In the genomic region with DNA sequence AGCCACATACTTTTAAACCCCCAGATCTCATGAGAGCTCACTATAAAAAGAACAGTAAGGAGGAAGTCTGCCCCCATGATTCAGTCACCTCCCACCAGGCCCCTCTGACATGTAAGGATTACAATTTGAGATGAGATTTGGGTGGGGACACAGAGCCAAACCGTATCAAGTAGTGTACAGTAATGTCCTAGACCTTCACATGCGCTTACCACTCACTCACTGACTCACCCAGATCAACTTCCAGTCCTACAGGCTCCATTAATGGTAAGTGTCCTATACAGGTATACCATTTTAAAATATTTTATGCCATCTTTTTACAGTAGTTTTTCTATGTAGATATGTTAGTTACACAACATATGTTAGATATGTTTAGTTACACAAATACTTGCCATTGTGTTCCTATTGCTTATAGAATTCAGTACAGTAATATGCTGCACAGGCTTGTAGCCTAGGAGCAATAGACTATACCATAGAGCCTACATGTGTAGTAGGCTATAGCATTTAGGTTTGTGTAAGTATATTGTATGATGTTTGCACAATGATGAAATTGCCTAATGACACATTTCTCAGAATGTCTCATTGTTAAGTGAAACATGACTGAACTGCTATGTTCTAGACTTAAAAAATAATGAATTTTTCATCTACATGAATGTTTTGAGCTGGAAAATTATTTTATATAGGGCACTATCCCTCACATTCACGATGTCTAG, we compare ENCODE assay signal across 11 cellular contexts. TPM values are rescaled to one million over a fixed set of nuclear protein-coding genes. Genes with fewer than 3 reads are reported as not detected.
DNase-seq lines count a peak whose midpoint lies in the region; ATAC-seq and TF ChIP-seq lines count a peak whose summit lies in the region.
"Had no signal": no experiment of that assay in that cellular context is flagged by ENCODE, and none has a peak within 500 bp of the region (broad histone marks: within the 10 kb centered on the region; RNA-seq: fewer than 3 reads in every experiment).

No MANE protein-coding gene starts in this region.

- H3K4me3 Mint-ChIP-seq in mesothelial cell of epicardium: no peak overlapping the region
- H3K4me3 Mint-ChIP-seq: endodermal cell had no signal

- peak overlapping the region; percentile 52 for H3K27ac ChIP-seq in brain microvascular endothelial cell
- H3K27ac ChIP-seq: SJSA1 had no signal

- no peaks in the 10 kb centered on the region for H3K27me3 ChIP-seq in brain microvascular endothelial cell (replicated peaks)
- H3K27me3 ChIP-seq: SJSA1 had no signal

- peaks cover 23% of the 10 kb centered on the region for H3K36me3 Mint-ChIP-seq in mesothelial cell of epicardium

- DNase-seq in EL (peak; percentile 29), brain microvascular endothelial cell (peak; percentile 52), NCI-H82 (lab: John Stamatoyannopoulos, UW) (no peak), mesothelial cell of epicardium (ENCODE audit: low spot score in 2 of 2, unreplicated experiment in 2 of 2) (no peak), SKM-1 treated with dmso at 0.1 percent for 144 hours (lab: John Stamatoyannopoulos, UW; ENCODE audit: unreplicated experiment) (no peak)
- DNase-seq in stimulated activated CD4-positive, alpha-beta T cell treated with anti-CD3 and anti-CD28 coated beads, Interleukin-15, amount 100 ng/mL, for 24 hours: no peak
- DNase-seq: activated CD4-positive, alpha-beta T cell treated with anti-CD3 and anti-CD28 coated beads for 48 hours; endodermal cell had no signal

- no peaks in the 10 kb centered on the region for H3K36me3 ChIP-seq in brain microvascular endothelial cell (replicated peaks)

- ATAC-seq in GM19372 (IDR thresholded peaks at IDR 0.05; ENCODE audit: low read depth, unreplicated experiment) (peak; percentile 11), HG03378 (IDR thresholded peaks at IDR 0.05; ENCODE audit: unreplicated experiment) (peak; percentile 17)

- no peak overlapping the region for H3K27ac Mint-ChIP-seq in mesothelial cell of epicardium
- H3K27ac Mint-ChIP-seq: endodermal cell had no signal

- TF ChIP-seq CTCF in brain microvascular endothelial cell (IDR thresholded peaks at IDR 0.05; ENCODE audit: low read depth, low read length, missing control alignments) (no peak), mesothelial cell of epicardium (IDR thresholded peaks at IDR 0.05; ENCODE audit: unreplicated experiment) (no peak)

- H3K27me3 Mint-ChIP-seq in mesothelial cell of epicardium (ENCODE audit: low read depth): no peaks in the 10 kb centered on the region

- H3K9me3 Mint-ChIP-seq in mesothelial cell of epicardium: peaks cover 15% of the 10 kb centered on the region

- peaks cover 5% of the 10 kb centered on the region for H3K4me1 Mint-ChIP-seq in mesothelial cell of epicardium

- in situ Hi-C loops in brain microvascular endothelial cell (cut with HindIII; ENCODE audit: low pct_ligation_motif_present, low sequenced_read_pairs): no loop called here

- no peak overlapping the region for H3K4me3 ChIP-seq in brain microvascular endothelial cell (ENCODE audit: low read depth, low read length)
- H3K4me3 ChIP-seq: SJSA1 had no signal

RNA-seq across cellular contexts. Expression of gene TSPYL1, which starts 11.7 kb away (rescaled TPM):
- 92.5 to 95.6 TPM (median 95.1 TPM) in 3 replicates for total RNA-seq in mesothelial cell of epicardium

RNA-seq across cellular contexts. Expression of gene TSPYL4, which starts 14.2 kb away (rescaled TPM):
- 40.8 to 44.0 TPM (median 41.2 TPM) in 3 replicates for total RNA-seq in mesothelial cell of epicardium

Comparison
In these comparisons a context has a peak if more than half of its experiments do, and no peak if none do; other contexts are left out.
1. DNase-seq: peak in EL (single experiment) and brain microvascular endothelial cell (single experiment); none in stimulated activated CD4-positive, alpha-beta T cell treated with anti-CD3 and anti-CD28 coated beads, Interleukin-15, amount 100 ng/mL, for 24 hours (single experiment), NCI-H82 (single experiment), mesothelial cell of epicardium (0 of 2) and SKM-1 treated with dmso at 0.1 percent for 144 hours (single experiment).